ENCODE assay signal across 8 cellular contexts in the genomic region with DNA sequence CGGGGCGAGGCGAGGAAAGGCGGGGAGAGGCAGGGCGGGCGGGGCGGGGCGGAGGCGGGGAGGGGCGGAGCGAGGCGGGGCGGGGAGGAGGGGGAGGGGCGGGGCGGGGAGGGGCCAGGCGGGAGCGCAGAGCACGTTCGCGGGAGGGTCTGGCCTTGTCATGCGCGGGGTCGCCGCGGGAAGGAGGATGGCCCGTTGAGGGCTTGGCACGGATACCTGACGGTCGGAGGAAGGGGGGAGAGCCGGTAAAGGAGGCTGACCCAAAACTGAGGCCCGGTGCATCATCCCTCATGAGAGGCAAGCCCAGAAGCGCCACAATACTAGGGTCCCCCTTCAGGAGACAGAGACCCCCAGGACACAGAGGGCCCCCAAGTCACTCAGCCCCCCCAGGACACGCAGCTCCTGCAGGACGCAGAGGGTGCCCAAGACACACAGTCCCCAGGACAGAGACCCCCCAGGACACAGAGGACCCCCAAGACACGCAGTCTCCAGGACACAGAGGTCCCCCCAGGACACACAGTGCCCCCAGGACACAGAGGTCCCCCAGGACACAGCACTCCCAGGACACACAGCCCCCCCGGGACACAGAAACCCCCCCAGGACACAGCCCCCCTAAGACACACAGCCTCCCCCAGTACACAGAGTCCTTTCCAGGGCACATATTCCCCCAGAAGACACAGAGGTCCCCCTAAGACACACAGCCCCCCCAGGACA. TPM values are rescaled to one million over a fixed set of nuclear protein-coding genes. Genes with fewer than 3 reads are reported as not detected.
A peak's percentile ranks its signal among the peaks of the same experiment; 100 is the strongest.
DNase-seq lines count a peak whose midpoint lies in the region; ATAC-seq, FAIRE-seq and TF ChIP-seq lines count a peak whose summit lies in the region.

No MANE protein-coding gene starts in this region.

- H3K4me1 ChIP-seq in endothelial cell of umbilical vein (ENCODE audit: control insufficient read depth, extremely low read depth, insufficient read depth, low read length), result peaks cover 6% of the 10 kb centered on the region

- no peaks in the 10 kb centered on the region for H3K27me3 ChIP-seq in CD4-positive, alpha-beta T cell (ENCODE audit: control insufficient read depth, insufficient read depth, low read length)
- H3K27me3 ChIP-seq in H7 (ENCODE audit: control insufficient read depth, insufficient read depth, low read length) (no peaks in the 10 kb centered on the region), endothelial cell of umbilical vein (ENCODE audit: control insufficient read depth in 2 of 2, insufficient read depth in 2 of 2, low read length in 2 of 2) (no peaks in the 10 kb centered on the region)

- H3K9ac ChIP-seq in endothelial cell of umbilical vein (replicated peaks; ENCODE audit: extremely low read depth, insufficient read depth, low read length), result no peak overlapping the region

- no peaks in the 10 kb centered on the region for H3K9me3 Mint-ChIP-seq in CD4-positive, alpha-beta T cell
- no peaks in the 10 kb centered on the region for H3K9me3 Mint-ChIP-seq in T-helper 1 cell treated with Interleukin-12 subunit alpha and Interleukin-12 subunit beta and Interleukin-4 antibody, amounts not matched to agents 30 μg/mL and 1 μg/mL, for 36 hours
- no peaks in the 10 kb centered on the region for H3K9me3 Mint-ChIP-seq in naive thymus-derived CD8-positive, alpha-beta T cell

- peaks cover 16% of the 10 kb centered on the region for H3K36me3 Mint-ChIP-seq in CD4-positive, alpha-beta T cell (ENCODE audit: low read depth)
- H3K36me3 Mint-ChIP-seq in T-helper 1 cell treated with Interleukin-12 subunit alpha and Interleukin-12 subunit beta and Interleukin-4 antibody, amounts not matched to agents 30 μg/mL and 1 μg/mL, for 36 hours (ENCODE audit: low read depth), result peaks cover 3% of the 10 kb centered on the region
- H3K36me3 Mint-ChIP-seq in naive thymus-derived CD8-positive, alpha-beta T cell, result peaks cover 0 to 18% (median under 1%) of the 10 kb centered on the region in 3 donors

- peak overlapping the region; percentile 57 for H3K4me2 ChIP-seq in endothelial cell of umbilical vein (ENCODE audit: insufficient read depth, low read length)

- POLR2A ChIA-PET in CD4-positive, alpha-beta T cell (lab: Charles Lee), result no interaction called here
- POLR2A ChIA-PET in endothelial cell of umbilical vein (lab: Charles Lee), result no interaction called here
- POLR2A ChIA-PET in naive thymus-derived CD8-positive, alpha-beta T cell (lab: Charles Lee), result interaction anchor here (0.8 kb wide), 1 partner anchor 33 kb away, joined by 3 read pairs; no protein-coding TSS in a partner anchor

- no peak overlapping the region for H3K27ac ChIP-seq in CD4-positive, alpha-beta T cell (ENCODE audit: low read depth, low read length)
- no peak overlapping the region for H3K27ac ChIP-seq in endothelial cell of umbilical vein (ENCODE audit: insufficient read depth, low read depth, low read length)

- TF ChIP-seq CTCF in CD4-positive, alpha-beta T cell (IDR thresholded peaks at IDR 0.05), result no peak
- TF ChIP-seq CTCF in endothelial cell of umbilical vein (IDR thresholded peaks at IDR 0.05; ENCODE audit: extremely low read depth in 1 of 2, insufficient read depth in 1 of 2, low read depth in 1 of 2, low read length in 2 of 2), result no peak

- peak overlapping the region; percentile 56 for H3K27ac Mint-ChIP-seq in CD4-positive, alpha-beta T cell
- H3K27ac Mint-ChIP-seq in T-helper 1 cell treated with Interleukin-12 subunit alpha and Interleukin-12 subunit beta and Interleukin-4 antibody, amounts not matched to agents 30 μg/mL and 1 μg/mL, for 36 hours, result peak overlapping the region; percentile 49
- peak overlapping the region in 9 of 10 donors; percentile 61 to 87 (median 70) for H3K27ac Mint-ChIP-seq in naive thymus-derived CD8-positive, alpha-beta T cell

- peak; percentile 21 for ATAC-seq in CD4-positive, alpha-beta T cell (ENCODE audit: poor library complexity)
- peak; percentile 10 to 43 for ATAC-seq in naive thymus-derived CD8-positive, alpha-beta T cell
- ATAC-seq in GM21528 (IDR thresholded peaks at IDR 0.05; ENCODE audit: low FRiP score, unreplicated experiment) (no peak), GM19351 (IDR thresholded peaks at IDR 0.05; ENCODE audit: unreplicated experiment) (no peak), GM21737 (IDR thresholded peaks at IDR 0.05; ENCODE audit: unreplicated experiment) (no peak)

- BruUV-seq in endothelial cell of umbilical vein (replicated peaks; lab: Mats Ljungman, UMichigan), result no TSS peak

- H3K9me3 ChIP-seq in CD4-positive, alpha-beta T cell (ENCODE audit: control insufficient read depth, low read length), result no peaks in the 10 kb centered on the region
- no peaks in the 10 kb centered on the region for H3K9me3 ChIP-seq in endothelial cell of umbilical vein (replicated peaks; ENCODE audit: control insufficient read depth, insufficient read depth, low read length)

- peak overlapping the region; percentile 54 for H2AFZ ChIP-seq in endothelial cell of umbilical vein (ENCODE audit: low read depth, low read length)

- peak overlapping the region; percentile 43 for H3K4me3 ChIP-seq in H7 (ENCODE audit: insufficient read depth, low read depth, low read length)
- peak overlapping the region in 1 of 3 experiments; percentile 9 for H3K4me3 ChIP-seq in endothelial cell of umbilical vein (replicated peaks in 1 of 3; ENCODE audit: insufficient read depth in 1 of 3, low read depth in 1 of 3, low read length in 3 of 3)

- dilution Hi-C loops in endothelial cell of umbilical vein (cut with MboI; ENCODE audit: extremely low pct_ligation_motif_present, low sequenced_read_pairs), result no loop called here

- no peaks in the 10 kb centered on the region for H3K27me3 Mint-ChIP-seq in CD4-positive, alpha-beta T cell
- H3K27me3 Mint-ChIP-seq in T-helper 1 cell treated with Interleukin-12 subunit alpha and Interleukin-12 subunit beta and Interleukin-4 antibody, amounts not matched to agents 30 μg/mL and 1 μg/mL, for 36 hours (ENCODE audit: low read depth), result no peaks in the 10 kb centered on the region
- no peaks in the 10 kb centered on the region for H3K27me3 Mint-ChIP-seq in naive thymus-derived CD8-positive, alpha-beta T cell

- DNase-seq in CD4-positive, alpha-beta T cell, result peak in 1 of 10 experiments; percentile 63
- DNase-seq in H7 (peak; percentile 93), endothelial cell of umbilical vein (ENCODE audit: low read depth, low spot score) (no peak)
- peak in 6 of 10 donors; percentile 29 to 74 (median 49) for DNase-seq in naive thymus-derived CD8-positive, alpha-beta T cell

- CTCF ChIA-PET in CD4-positive, alpha-beta T cell (lab: Charles Lee), result no interaction called here
- CTCF ChIA-PET in endothelial cell of umbilical vein (lab: Charles Lee), result no interaction called here

- peaks cover 2% of the 10 kb centered on the region for H4K20me1 ChIP-seq in endothelial cell of umbilical vein (replicated peaks; ENCODE audit: control insufficient read depth, extremely low read depth, insufficient read depth, low read length)

- peaks cover 5% of the 10 kb centered on the region for H3K36me3 ChIP-seq in H7 (replicated peaks; ENCODE audit: control insufficient read depth, insufficient read depth, low read length)
- peaks cover 0 to 6% of the 10 kb centered on the region in 2 experiments for H3K36me3 ChIP-seq in endothelial cell of umbilical vein (ENCODE audit: control insufficient read depth in 2 of 2, extremely low read depth in 1 of 2, insufficient read depth in 2 of 2, low read length in 2 of 2)

- TF ChIP-seq POLR2A in endothelial cell of umbilical vein (IDR thresholded peaks at IDR 0.05; ENCODE audit: low read depth, low read length), result no peak

- FAIRE-seq in endothelial cell of umbilical vein (lab: Jason Lieb, UNC), result no peak

- H3K4me3 Mint-ChIP-seq in CD4-positive, alpha-beta T cell, result peak overlapping the region; percentile 79
- peak overlapping the region; percentile 58 for H3K4me3 Mint-ChIP-seq in T-helper 1 cell treated with Interleukin-12 subunit alpha and Interleukin-12 subunit beta and Interleukin-4 antibody, amounts not matched to agents 30 μg/mL and 1 μg/mL, for 36 hours
- H3K4me3 Mint-ChIP-seq in naive thymus-derived CD8-positive, alpha-beta T cell, result peak overlapping the region in 9 of 10 donors; percentile 18 to 87 (median 57)

- H3K9me1 ChIP-seq in endothelial cell of umbilical vein (replicated peaks; ENCODE audit: control insufficient read depth, extremely low read depth, insufficient read depth, low read length), result no peaks in the 10 kb centered on the region

- intact Hi-C loops in CD4-positive, alpha-beta T cell (cut with DNase I, micrococcal nuclease), result loop anchor here (1.0 to 5.0 kb wide), 5 partner anchors 50 to 197 kb away; a partner anchor contains a TSS
- intact Hi-C loops in endothelial cell of umbilical vein (cut with micrococcal nuclease), result no loop called here

- H3K4me1 Mint-ChIP-seq in CD4-positive, alpha-beta T cell (ENCODE audit: low read depth), result peaks cover 26% of the 10 kb centered on the region
- peaks cover 18% of the 10 kb centered on the region for H3K4me1 Mint-ChIP-seq in T-helper 1 cell treated with Interleukin-12 subunit alpha and Interleukin-12 subunit beta and Interleukin-4 antibody, amounts not matched to agents 30 μg/mL and 1 μg/mL, for 36 hours (ENCODE audit: low read depth)
- peaks cover 9 to 31% (median 28%) of the 10 kb centered on the region in 4 donors for H3K4me1 Mint-ChIP-seq in naive thymus-derived CD8-positive, alpha-beta T cell

- H3K79me2 ChIP-seq in endothelial cell of umbilical vein (ENCODE audit: control insufficient read depth, insufficient read depth, low read length), result peaks cover 40% of the 10 kb centered on the region

RNA-seq across cellular contexts. Expression of a gene that starts 0.7 kb away (rescaled TPM):
- total RNA-seq in CD4-positive, alpha-beta T cell, result 10 to 100 TPM; 49.8 to 54.3 TPM
- total RNA-seq in H7 (2014; rRNA removed; shearing (Covaris generic)), result 131 and 150 TPM in 2 replicates
- total RNA-seq in endothelial cell of umbilical vein, result 62.0 and 63.8 TPM in 2 replicates
- polyA plus RNA-seq in endothelial cell of umbilical vein, result 73.4 and 76.7 TPM in 2 replicates
- polyA plus RNA-seq in endothelial cell of umbilical vein (2011; cell fraction: cytosol; rRNA removed), result 90.2 and 99.6 TPM in 2 replicates
- 151 and 173 TPM in 2 replicates for polyA plus RNA-seq in endothelial cell of umbilical vein (2011; cell fraction: nucleus; rRNA removed)
- 64.7 and 69.7 TPM in 2 replicates for polyA plus RNA-seq in endothelial cell of umbilical vein (2012)
- polyA minus RNA-seq in endothelial cell of umbilical vein, result 63.9 and 68.5 TPM in 2 replicates
- 44.0 TPM for polyA minus RNA-seq in endothelial cell of umbilical vein (2011; cell fraction: cytosol; rRNA and poly(A)+ RNA removed)
- 36.2 and 46.2 TPM in 2 replicates for polyA minus RNA-seq in endothelial cell of umbilical vein (2011; cell fraction: nucleus; rRNA and poly(A)+ RNA removed)
- 10 to 100 TPM; 68.6 to 75.0 TPM for total RNA-seq in naive thymus-derived CD8-positive, alpha-beta T cell
- 10 to 100 TPM; 22.5 to 32.6 (median 27.9) TPM for polyA plus RNA-seq in naive thymus-derived CD8-positive, alpha-beta T cell

RNA-seq across cellular contexts. Expression of a gene that starts 49.6 kb away (rescaled TPM):
- 1 to 10 TPM; 1.6 to 2.0 TPM for total RNA-seq in CD4-positive, alpha-beta T cell
- 0.85 and 1.7 TPM in 2 replicates for total RNA-seq in H7 (2014; rRNA removed; shearing (Covaris generic))
- total RNA-seq in endothelial cell of umbilical vein, result 5.5 TPM in 2 replicates
- polyA plus RNA-seq in endothelial cell of umbilical vein, result 9.3 and 13.2 TPM in 2 replicates
- polyA plus RNA-seq in endothelial cell of umbilical vein (2011; cell fraction: cytosol; rRNA removed), result 5.8 and 7.2 TPM in 2 replicates
- 6.0 and 7.0 TPM in 2 replicates for polyA plus RNA-seq in endothelial cell of umbilical vein (2011; cell fraction: nucleus; rRNA removed)
- polyA plus RNA-seq in endothelial cell of umbilical vein (2012), result 7.4 and 12.2 TPM in 2 replicates
- 1.5 and 4.6 TPM in 2 replicates for polyA minus RNA-seq in endothelial cell of umbilical vein
- polyA minus RNA-seq in endothelial cell of umbilical vein (2011; cell fraction: cytosol; rRNA and poly(A)+ RNA removed), result 3.1 TPM
- polyA minus RNA-seq in endothelial cell of umbilical vein (2011; cell fraction: nucleus; rRNA and poly(A)+ RNA removed), result 1.3 and 1.4 TPM in 2 replicates
- total RNA-seq in naive thymus-derived CD8-positive, alpha-beta T cell, result 1 to 10 TPM; 5.0 to 6.1 TPM
- 1 to 10 TPM; 1.4 to 2.7 (median 1.7) TPM for polyA plus RNA-seq in naive thymus-derived CD8-positive, alpha-beta T cell

Comparison
In these comparisons a context has a peak if more than half of its experiments do, and no peak if none do; other contexts are left out.
1. ATAC-seq: peak in CD4-positive, alpha-beta T cell (single experiment) and naive thymus-derived CD8-positive, alpha-beta T cell (2 of 2); none in GM21528 (single experiment), GM19351 (single experiment) and GM21737 (single experiment).
2. Peak in every context shown above with its lines, with median percentiles within 50 percentile points of each other: H3K27ac Mint-ChIP-seq and H3K4me3 Mint-ChIP-seq.